Comparison of ENCODE assay signal across 15 cellular contexts in the genomic region with DNA sequence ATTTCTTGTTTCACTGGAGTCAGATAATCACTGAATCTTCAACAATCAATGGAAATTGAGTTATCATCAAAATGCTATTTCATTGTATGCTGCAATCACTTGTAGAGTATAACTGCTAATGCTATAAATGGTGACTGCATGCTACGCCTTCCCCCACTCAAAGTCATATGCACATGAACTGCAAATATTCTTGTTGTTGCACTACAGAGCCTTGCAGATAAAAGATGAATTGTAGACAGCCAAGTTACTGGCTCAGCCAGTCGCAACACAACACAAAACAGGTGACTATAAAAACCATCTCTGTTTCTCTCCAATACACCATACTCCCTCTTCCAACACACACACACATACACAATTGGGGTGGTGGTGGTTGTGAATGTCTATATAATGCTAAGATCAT.
A peak's percentile ranks its signal among the peaks of the same experiment; 100 is the strongest.
DNase-seq lines count a peak whose midpoint lies in the region; ATAC-seq and TF ChIP-seq lines count a peak whose summit lies in the region.
"Had no signal": no experiment of that assay in that cellular context is flagged by ENCODE, and none has a peak within 500 bp of the region (broad histone marks: within the 10 kb centered on the region; RNA-seq: fewer than 3 reads in every experiment).

No MANE protein-coding gene starts in this region.

- no peak overlapping the region for H3K27ac ChIP-seq in mammary epithelial cell (ENCODE audit: insufficient read depth, low read depth, low read length)
- H3K27ac ChIP-seq in PC-3 (ENCODE audit: low read length), result peak overlapping the region; percentile 99
- H3K27ac ChIP-seq in epithelial cell of prostate, result peak overlapping the region; percentile 99
- H3K27ac ChIP-seq in colonic mucosa, result no peak overlapping the region
- H3K27ac ChIP-seq: HL-60 had no signal

- H3K79me2 ChIP-seq in mammary epithelial cell (ENCODE audit: insufficient read depth, low read length) (no peaks in the 10 kb centered on the region), PC-3 (ENCODE audit: low read length) (peaks cover 11% of the 10 kb centered on the region; the same call in 1 of the 2 replicates)

- CTCF ChIA-PET in MCF 10A (lab: Yijun Ruan, JAX), result interaction anchor here (0.5 kb wide), 1 partner anchor 459 kb away, joined by 3 read pairs; no protein-coding TSS in a partner anchor
- CTCF ChIA-PET in mammary epithelial cell (lab: Charles Lee; ENCODE audit: low non-redundant PET), result no interaction called here
- CTCF ChIA-PET in PC-3 (lab: Charles Lee), result no interaction called here

- 100% methylated on average over 2 of the region's 2 CpGs for WGBS in mammary epithelial cell (ENCODE audit: low coverage, missing lambda C conversion rate)

- H3K9me3 ChIP-seq in mammary epithelial cell (replicated peaks; ENCODE audit: insufficient read depth, low read length), result no peaks in the 10 kb centered on the region
- no peaks in the 10 kb centered on the region for H3K9me3 ChIP-seq in PC-3 (ENCODE audit: low read length)
- H3K9me3 ChIP-seq in colonic mucosa, result no peaks in the 10 kb centered on the region

- peaks cover 61% of the 10 kb centered on the region for H3K4me1 Mint-ChIP-seq in MCF 10A (ENCODE audit: insufficient read depth, unreplicated experiment)
- H3K4me1 Mint-ChIP-seq: CD4-positive, CD25-positive, alpha-beta regulatory T cell had no signal

- no peak for TF ChIP-seq CTCF in MCF 10A (IDR thresholded peaks at IDR 0.05; ENCODE audit: unreplicated experiment)
- no peak for TF ChIP-seq CTCF in mammary epithelial cell (conservative IDR thresholded peaks at IDR 0.05 in 1 of 2, IDR thresholded peaks at IDR 0.05 in 1 of 2; ENCODE audit: extremely low read depth in 1 of 2, insufficient read depth in 1 of 2, low read depth in 1 of 2, low read length in 2 of 2)
- TF ChIP-seq CTCF in PC-3 (conservative IDR thresholded peaks at IDR 0.05; ENCODE audit: low read depth, low read length), result no peak
- TF ChIP-seq CTCF in colonic mucosa (IDR thresholded peaks at IDR 0.05), result no peak

- no peak for ATAC-seq in PC-3
- ATAC-seq in GM18909 (IDR thresholded peaks at IDR 0.05; ENCODE audit: poor library complexity, unreplicated experiment), result no peak

- intact Hi-C loops in MCF 10A (cut with micrococcal nuclease), result no loop called here
- intact Hi-C loops in mammary epithelial cell (cut with micrococcal nuclease), result no loop called here
- intact Hi-C loops in PC-3 (cut with micrococcal nuclease), result no loop called here
- intact Hi-C loops in colonic mucosa (cut with DNase I), result no loop called here

- H3K4me2 ChIP-seq in mammary epithelial cell (ENCODE audit: insufficient read depth, low read depth, low read length), result no peak overlapping the region
- no peak overlapping the region for H3K4me2 ChIP-seq in PC-3 (ENCODE audit: low read length)

- POLR2A ChIA-PET in MCF 10A (lab: Yijun Ruan, JAX), result no interaction called here
- POLR2A ChIA-PET in PC-3 (lab: Charles Lee; ENCODE audit: unreplicated experiment), result no interaction called here

- H3K36me3 ChIP-seq in mammary epithelial cell (ENCODE audit: insufficient read depth, low read length) (no peaks in the 10 kb centered on the region), PC-3 (ENCODE audit: low read depth, low read length) (no peaks in the 10 kb centered on the region), colonic mucosa (no peaks in the 10 kb centered on the region)
- H3K36me3 ChIP-seq: BLaER1 treated with 17β-estradiol and CSF1 and Interleukin-3, amounts not matched to agents 10 nM and 100 nM had no signal

- H3K4me1 ChIP-seq in mammary epithelial cell (ENCODE audit: insufficient read depth, low read length) (peaks cover 51% of the 10 kb centered on the region), PC-3 (ENCODE audit: insufficient read depth, low read length) (peaks cover 54% of the 10 kb centered on the region), colonic mucosa (no peaks in the 10 kb centered on the region)

- H3F3A ChIP-seq in PC-3 (ENCODE audit: low read length, unreplicated experiment), result peaks cover 25% of the 10 kb centered on the region

- H3K4me3 ChIP-seq in mammary epithelial cell (replicated peaks in 1 of 3; ENCODE audit: insufficient read depth in 1 of 3, low read depth in 2 of 3, low read length in 3 of 3), result no peak overlapping the region
- no peak overlapping the region for H3K4me3 ChIP-seq in PC-3 (ENCODE audit: low read length)
- H3K4me3 ChIP-seq in colonic mucosa, result no peak overlapping the region
- H3K4me3 ChIP-seq: BLaER1 treated with 17β-estradiol and CSF1 and Interleukin-3, amounts not matched to agents 10 nM and 100 nM had no signal

- H3K27ac Mint-ChIP-seq in MCF 10A (ENCODE audit: low read depth, unreplicated experiment), result peak overlapping the region; percentile 44
- H3K27ac Mint-ChIP-seq: CD4-positive, CD25-positive, alpha-beta regulatory T cell had no signal

- H3K9ac ChIP-seq in mammary epithelial cell (ENCODE audit: insufficient read depth, low read length) (no peak overlapping the region), PC-3 (ENCODE audit: low read length) (peak overlapping the region; percentile 91; the same call in 1 of the 2 replicates), colonic mucosa (ENCODE audit: low read depth in 2 of 2, low read length in 2 of 2) (no peak overlapping the region)
- H3K9ac ChIP-seq: BLaER1 treated with 17β-estradiol and CSF1 and Interleukin-3, amounts not matched to agents 10 nM and 100 nM had no signal

- dilution Hi-C loops in mammary epithelial cell (cut with HindIII; ENCODE audit: low sequenced_read_pairs), result no loop called here

- in situ Hi-C loops in mammary epithelial cell (cut with MboI; ENCODE audit: low sequenced_read_pairs in 2 of 2), result no loop called here

- H3K9me2 ChIP-seq in PC-3 (replicated peaks; ENCODE audit: low read length), result no peaks in the 10 kb centered on the region

- H3K27me3 ChIP-seq in mammary epithelial cell (ENCODE audit: insufficient read depth, low read length) (no peaks in the 10 kb centered on the region), PC-3 (ENCODE audit: low read length) (no peaks in the 10 kb centered on the region), colonic mucosa (no peaks in the 10 kb centered on the region)

- H4K20me1 ChIP-seq in mammary epithelial cell (ENCODE audit: insufficient read depth, low read length), result no peaks in the 10 kb centered on the region
- no peaks in the 10 kb centered on the region for H4K20me1 ChIP-seq in PC-3 (ENCODE audit: low read length)
- H4K20me1 ChIP-seq: BLaER1 treated with 17β-estradiol and CSF1 and Interleukin-3, amounts not matched to agents 10 nM and 100 nM had no signal

- no peak overlapping the region for H3K4me3 Mint-ChIP-seq in MCF 10A (ENCODE audit: unreplicated experiment)
- H3K4me3 Mint-ChIP-seq: CD4-positive, CD25-positive, alpha-beta regulatory T cell had no signal

- no peak for DNase-seq in MCF 10A (ENCODE audit: unreplicated experiment)
- DNase-seq in mammary epithelial cell, result no peak
- DNase-seq in PC-3, result no peak
- no peak for DNase-seq in epithelial cell of prostate (ENCODE audit: low read depth, low spot score)
- no peak for DNase-seq in NCI-H510A treated with DMSO at 0.1 percent for 48 hours (lab: John Stamatoyannopoulos, UW)
- no peak for DNase-seq in foreskin melanocyte
- no peak for DNase-seq in colonic mucosa
- DNase-seq: 8988T; ACHN; CD4-positive, CD25-positive, alpha-beta regulatory T cell; DMS 273 treated with DMSO at 0.1 percent for 48 hours; HCEC 1CT had no signal

- H3K36me3 Mint-ChIP-seq in MCF 10A (ENCODE audit: insufficient read depth, unreplicated experiment), result no peaks in the 10 kb centered on the region
- H3K36me3 Mint-ChIP-seq: CD4-positive, CD25-positive, alpha-beta regulatory T cell had no signal

- no peaks in the 10 kb centered on the region for H3K27me3 Mint-ChIP-seq in MCF 10A (ENCODE audit: insufficient read depth, unreplicated experiment)
- H3K27me3 Mint-ChIP-seq: CD4-positive, CD25-positive, alpha-beta regulatory T cell had no signal

- no peaks in the 10 kb centered on the region for H3K9me3 Mint-ChIP-seq in MCF 10A (ENCODE audit: unreplicated experiment)

- BruUV-seq in MCF 10A (replicated peaks; lab: Mats Ljungman, UMichigan), result no TSS peak
- no TSS peak for BruUV-seq in mammary epithelial cell (replicated peaks; lab: Mats Ljungman, UMichigan)
- no TSS peak for BruUV-seq in PC-3 (replicated peaks; lab: Mats Ljungman, UMichigan)

- H2AFZ ChIP-seq in mammary epithelial cell (ENCODE audit: low read depth, low read length) (no peak overlapping the region), PC-3 (ENCODE audit: low read length) (no peak overlapping the region)

Comparison
In these comparisons a context has a peak if more than half of its experiments do, and no peak if none do; other contexts are left out.
1. H3K27ac ChIP-seq: peak in PC-3 (single experiment) and epithelial cell of prostate (single experiment); none in mammary epithelial cell (single experiment) and colonic mucosa (single experiment).